Comparison of ENCODE assay signal across 20 cellular contexts in the genomic region with DNA sequence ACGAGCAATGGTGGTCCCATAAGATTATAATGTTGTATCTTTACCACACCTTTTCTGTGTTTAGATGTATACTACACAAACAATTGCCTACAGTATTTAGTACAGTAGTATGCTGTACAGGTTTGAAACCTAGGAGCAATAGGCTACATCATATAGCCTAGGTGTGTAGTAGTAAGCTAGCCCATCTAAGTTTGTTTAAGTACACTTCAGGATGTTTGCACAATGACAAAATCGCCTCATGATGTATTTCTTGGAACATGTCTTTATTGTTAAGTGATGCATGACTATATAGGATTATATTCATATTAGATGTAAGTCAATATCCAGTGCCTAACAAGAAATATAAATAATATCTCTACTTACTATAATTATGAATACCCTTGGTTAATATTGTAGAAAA.
DNase-seq lines count a peak whose midpoint lies in the region; ATAC-seq and TF ChIP-seq lines count a peak whose summit lies in the region.
"Had no signal": no experiment of that assay in that cellular context is flagged by ENCODE, and none has a peak within 500 bp of the region (broad histone marks: within the 10 kb centered on the region; RNA-seq: fewer than 3 reads in every experiment).

No MANE protein-coding gene starts in this region.

- no peaks in the 10 kb centered on the region for H3K4me1 Mint-ChIP-seq in osteocyte (ENCODE audit: unreplicated experiment)

- H3K9me3 Mint-ChIP-seq in osteocyte (ENCODE audit: unreplicated experiment) = no peaks in the 10 kb centered on the region
- H3K9me3 Mint-ChIP-seq: CD4-positive, alpha-beta T cell had no signal

- H3K9me3 ChIP-seq in PC-3 (ENCODE audit: low read length) (no peaks in the 10 kb centered on the region), left lung (peaks cover 0 to 5% of the 10 kb centered on the region in 2 donors)
- H3K9me3 ChIP-seq: Caco-2 had no signal

- H3K4me1 ChIP-seq in PC-3 (ENCODE audit: insufficient read depth, low read length) = peaks cover 15% of the 10 kb centered on the region
- H3K4me1 ChIP-seq in left lung = no peaks in the 10 kb centered on the region
- H3K4me1 ChIP-seq: A549, Caco-2 had no signal

- no peak for TF ChIP-seq CTCF in PC-3 (conservative IDR thresholded peaks at IDR 0.05; ENCODE audit: low read depth, low read length)
- no peak for TF ChIP-seq CTCF in left lung (IDR thresholded peaks at IDR 0.05)
- TF ChIP-seq CTCF in GM20000 (IDR thresholded peaks at IDR 0.05; ENCODE audit: extremely low read depth, missing control alignments) = no peak
- no peak for TF ChIP-seq CTCF in osteocyte (IDR thresholded peaks at IDR 0.05)

- H3K9ac ChIP-seq in PC-3 (ENCODE audit: low read length) = no peak overlapping the region

- no peaks in the 10 kb centered on the region for H3F3A ChIP-seq in PC-3 (ENCODE audit: low read length, unreplicated experiment)

- BruUV-seq in PC-3 (replicated peaks; lab: Mats Ljungman, UMichigan) = no TSS peak

- ATAC-seq in PC-3 = peak; percentile 100
- ATAC-seq in left lung = peak; percentile 25
- no peak for ATAC-seq in GM21529 (IDR thresholded peaks at IDR 0.05; ENCODE audit: unreplicated experiment)
- no peak for ATAC-seq in GM18498 (IDR thresholded peaks at IDR 0.05; ENCODE audit: unreplicated experiment)
- ATAC-seq: A549, HCT116 had no signal

- no peaks in the 10 kb centered on the region for H3K79me2 ChIP-seq in PC-3 (ENCODE audit: low read length)

- H3K27ac ChIP-seq in PC-3 (ENCODE audit: low read length) (peak overlapping the region; percentile 58), left lung (no peak overlapping the region)
- H3K27ac ChIP-seq: A549, C4-2B, HL-60 had no signal

- no peak overlapping the region for H3K4me3 Mint-ChIP-seq in osteocyte (ENCODE audit: unreplicated experiment)
- H3K4me3 Mint-ChIP-seq: CD4-positive, alpha-beta T cell; HFFc6 had no signal

- no peaks in the 10 kb centered on the region for H4K20me1 ChIP-seq in PC-3 (ENCODE audit: low read length)

- H2AFZ ChIP-seq in PC-3 (ENCODE audit: low read length) = no peak overlapping the region

- peaks cover 60% of the 10 kb centered on the region for H3K36me3 Mint-ChIP-seq in osteocyte (ENCODE audit: unreplicated experiment)

- intact Hi-C loops in PC-3 (cut with micrococcal nuclease) = no loop called here
- intact Hi-C loops in left lung (cut with DNase I) = no loop called here

- H3K27me3 ChIP-seq in PC-3 (ENCODE audit: low read length) = no peaks in the 10 kb centered on the region
- no peaks in the 10 kb centered on the region for H3K27me3 ChIP-seq in left lung

- H3K27me3 Mint-ChIP-seq in osteocyte (ENCODE audit: unreplicated experiment) = no peaks in the 10 kb centered on the region
- H3K27me3 Mint-ChIP-seq: CD4-positive, alpha-beta T cell had no signal

- no peaks in the 10 kb centered on the region for H3K9me2 ChIP-seq in PC-3 (replicated peaks; ENCODE audit: low read length)

- H3K27ac Mint-ChIP-seq in osteocyte (ENCODE audit: unreplicated experiment) = no peak overlapping the region
- H3K27ac Mint-ChIP-seq: CD4-positive, alpha-beta T cell; HFFc6 had no signal

- CTCF ChIA-PET in PC-3 (lab: Charles Lee) = no interaction called here

- DNase-seq in DMS53 treated with DMSO at 0.1 percent for 48 hours (lab: John Stamatoyannopoulos, UW; ENCODE audit: unreplicated experiment) (peak; percentile 56), PC-3 (peak; percentile 86), left lung (no peak), GM20000 (ENCODE audit: low spot score) (no peak), osteocyte (ENCODE audit: extremely low spot score, unreplicated experiment) (no peak)
- DNase-seq: AML-193; Caco-2; CD4-positive, alpha-beta T cell; DMS153; DND-41; EL; GOT3; H7; HFFc6 had no signal

- peak overlapping the region; percentile 58 for H3K4me2 ChIP-seq in PC-3 (ENCODE audit: low read length)
- H3K4me2 ChIP-seq: A549 had no signal

- H3K4me3 ChIP-seq in PC-3 (ENCODE audit: low read length) (no peak overlapping the region), left lung (no peak overlapping the region)
- H3K4me3 ChIP-seq: A549 had no signal

- H3K36me3 ChIP-seq in PC-3 (ENCODE audit: low read depth, low read length) (peaks cover 10% of the 10 kb centered on the region; the same call in 1 of the 2 replicates), left lung (peaks cover 0 to 4% of the 10 kb centered on the region in 2 donors)

- POLR2A ChIA-PET in PC-3 (lab: Charles Lee; ENCODE audit: unreplicated experiment) = interaction anchor here (0.6 kb wide), 1 partner anchor 149 kb away, joined by 3 read pairs; no protein-coding TSS in a partner anchor

Comparison
In these comparisons a context has a peak if more than half of its experiments do, and no peak if none do; other contexts are left out.
1. DNase-seq: peak in DMS53 treated with DMSO at 0.1 percent for 48 hours (single experiment) and PC-3 (single experiment); none in left lung (0 of 2), GM20000 (single experiment) and osteocyte (single experiment).
2. ATAC-seq: peak in PC-3 (single experiment) and left lung (single experiment); none in GM21529 (single experiment) and GM18498 (single experiment).